ENCODE assay signal across 21 cellular contexts in the genomic region with DNA sequence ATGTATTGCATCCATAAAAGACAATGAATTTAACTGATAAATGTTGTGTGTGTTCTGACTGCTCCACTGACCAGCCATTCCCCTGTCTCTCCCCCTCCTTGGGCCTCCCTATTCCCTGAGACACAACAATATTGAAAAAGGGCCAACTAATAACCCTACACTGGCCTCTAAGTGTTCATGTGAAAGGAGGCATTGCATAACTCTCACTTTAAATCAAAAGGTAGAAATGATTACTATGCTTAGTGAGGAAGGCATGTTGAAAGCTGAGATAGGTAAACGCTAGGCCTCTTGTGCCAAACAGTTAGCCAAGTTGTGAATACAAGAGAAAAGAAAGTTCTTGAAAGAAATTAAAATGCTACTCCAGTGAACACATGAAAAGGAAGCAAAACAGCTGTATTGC.
DNase-seq lines count a peak whose midpoint lies in the region; ATAC-seq, FAIRE-seq and TF ChIP-seq lines count a peak whose summit lies in the region.
"Had no signal": no experiment of that assay in that cellular context is flagged by ENCODE, and none has a peak within 500 bp of the region (broad histone marks: within the 10 kb centered on the region; RNA-seq: fewer than 3 reads in every experiment).

No MANE protein-coding gene starts in this region.

- FAIRE-seq in bronchial epithelial cell (lab: Jason Lieb, UNC) = no peak
- FAIRE-seq: A549, D721Med, G401.6, GM12891, GM19239 had no signal

- intact Hi-C loops in lower lobe of right lung (cut with DNase I) (no loop called here), gastrocnemius medialis (cut with DNase I; ENCODE audit: low total_unique reads) (no loop called here)

- H3K27ac ChIP-seq in epithelial cell of prostate (peak overlapping the region; percentile 17), lower lobe of right lung (no peak overlapping the region), gastrocnemius medialis (no peak overlapping the region)
- H3K27ac ChIP-seq: 22Rv1; A549; BLaER1 treated with 17β-estradiol and CSF1 and Interleukin-3, amounts not matched to agents 10 nM and 100 nM; C4-2B had no signal

- no peak for TF ChIP-seq POLR2A in gastrocnemius medialis (IDR thresholded peaks at IDR 0.05)

- H3K9me3 ChIP-seq in lower lobe of right lung = no peaks in the 10 kb centered on the region
- no peaks in the 10 kb centered on the region for H3K9me3 ChIP-seq in gastrocnemius medialis
- H3K9me3 ChIP-seq: A549; BLaER1 treated with 17β-estradiol and CSF1 and Interleukin-3, amounts not matched to agents 10 nM and 100 nM; Caco-2 had no signal

- H3K27me3 ChIP-seq in bronchial epithelial cell (ENCODE audit: control insufficient read depth, insufficient read depth, low read length) (no peaks in the 10 kb centered on the region), lower lobe of right lung (ENCODE audit: low read depth) (no peaks in the 10 kb centered on the region), gastrocnemius medialis (no peaks in the 10 kb centered on the region)
- H3K27me3 ChIP-seq: BLaER1 treated with 17β-estradiol and CSF1 and Interleukin-3, amounts not matched to agents 10 nM and 100 nM had no signal

- in situ Hi-C loops in gastrocnemius medialis (cut with MboI; ENCODE audit: low sequenced_read_pairs in 4 of 4) = no loop called here

- TF ChIP-seq CTCF in bronchial epithelial cell (IDR thresholded peaks at IDR 0.05; ENCODE audit: insufficient read depth, low read length, severe bottlenecking) (no peak), lower lobe of right lung (IDR thresholded peaks at IDR 0.05) (no peak), gastrocnemius medialis (IDR thresholded peaks at IDR 0.05 in 4 of 5, conservative IDR thresholded peaks at IDR 0.05 in 1 of 5) (no peak)

- DNase-seq in bronchial epithelial cell (ENCODE audit: low read depth) (peak; percentile 56), epithelial cell of prostate (ENCODE audit: low read depth, low spot score) (no peak), lower lobe of right lung (no peak), gastrocnemius medialis (no peak), NK-92 (lab: John Stamatoyannopoulos, UW; ENCODE audit: unreplicated experiment) (no peak)
- DNase-seq: AML-193; Caco-2; Calu3; CD4-positive, alpha-beta T cell; CD8-positive, alpha-beta T cell; DMS79 treated with DMSO at 0.1 percent for 48 hours; GF-D8 had no signal

- no peaks in the 10 kb centered on the region for H3K36me3 ChIP-seq in bronchial epithelial cell (ENCODE audit: control insufficient read depth, insufficient read depth, low read length)
- no peaks in the 10 kb centered on the region for H3K36me3 ChIP-seq in lower lobe of right lung
- H3K36me3 ChIP-seq in gastrocnemius medialis = no peaks in the 10 kb centered on the region
- H3K36me3 ChIP-seq: BLaER1 treated with 17β-estradiol and CSF1 and Interleukin-3, amounts not matched to agents 10 nM and 100 nM had no signal

- H3K4me3 ChIP-seq in bronchial epithelial cell (ENCODE audit: low read depth, low read length) = no peak overlapping the region
- H3K4me3 ChIP-seq in lower lobe of right lung = no peak overlapping the region
- H3K4me3 ChIP-seq in gastrocnemius medialis = no peak overlapping the region
- H3K4me3 ChIP-seq: A549; BLaER1 treated with 17β-estradiol and CSF1 and Interleukin-3, amounts not matched to agents 10 nM and 100 nM had no signal

- ATAC-seq in lower lobe of right lung = peak; percentile 52 to 54
- no peak for ATAC-seq in gastrocnemius medialis
- ATAC-seq in HG03378 (IDR thresholded peaks at IDR 0.05; ENCODE audit: unreplicated experiment) = no peak
- ATAC-seq: A549; CD8-positive, alpha-beta T cell had no signal

- H3K4me1 ChIP-seq in lower lobe of right lung (peaks cover 3% of the 10 kb centered on the region), gastrocnemius medialis (no peaks in the 10 kb centered on the region)
- H3K4me1 ChIP-seq: A549; BLaER1 treated with 17β-estradiol and CSF1 and Interleukin-3, amounts not matched to agents 10 nM and 100 nM; Caco-2 had no signal

Comparison
In these comparisons a context has a peak if more than half of its experiments do, and no peak if none do; other contexts are left out.
1. ATAC-seq: peak in lower lobe of right lung (2 of 2); none in gastrocnemius medialis (0 of 2) and HG03378 (single experiment).